Comparison of ENCODE assay signal across 32 cellular contexts in genomic region chr2:240517342-240517741, GRCh38.
"Had no signal": no experiment of that assay in that cellular context is flagged by ENCODE, and none has a peak within 500 bp of the region (broad histone marks: within the 10 kb centered on the region; RNA-seq: fewer than 3 reads in every experiment).

No MANE protein-coding gene starts in this region.

- H3K27ac ChIP-seq: ascending aorta, cardiac muscle cell, WERI-Rb-1 had no signal

- H3K4me3 ChIP-seq: ascending aorta, cardiac muscle cell had no signal

- ATAC-seq: activated CD4-positive, alpha-beta T cell treated with anti-CD3 and anti-CD28 coated beads for 36 hours; activated CD4-positive, CD25-positive, alpha-beta regulatory T cell treated with anti-CD3 and anti-CD28 coated beads, Interleukin-2, amount 50 U/mL, for 24 hours; activated CD8-positive, alpha-beta memory T cell treated with anti-CD3 and anti-CD28 coated beads, Interleukin-2, amount 10 ng/mL, durations not matched to agents 7 days and 5 days; activated CD8-positive, alpha-beta T cell treated with anti-CD3 and anti-CD28 coated beads, Interleukin-2, amount 10 ng/mL, durations not matched to agents 7 days and 5 days; activated naive CD8-positive, alpha-beta T cell treated with anti-CD3 and anti-CD28 coated beads, Interleukin-2, amount 50 U/mL, for 24 hours; WTC11 had no signal

- DNase-seq: activated CD4-positive, alpha-beta memory T cell treated with anti-CD3 and anti-CD28 coated beads, Interleukin-2, amount 10 ng/mL, durations not matched to agents 7 days and 5 days; activated CD4-positive, alpha-beta T cell treated with anti-CD3 and anti-CD28 coated beads for 1 hour; activated CD4-positive, alpha-beta T cell treated with anti-CD3 and anti-CD28 coated beads for 36 hours; activated CD4-positive, alpha-beta T cell treated with anti-CD3 and anti-CD28 coated beads for 48 hours; activated CD4-positive, alpha-beta T cell treated with anti-CD3 and anti-CD28 coated beads, Interleukin-2, amount 10 ng/mL, durations not matched to agents 7 days and 5 days; activated CD4-positive, alpha-beta T cell treated with anti-CD3 and anti-CD28 coated beads, Interleukin-2, amount 50 U/mL, for 48 hours; activated CD4-positive, CD25-positive, alpha-beta regulatory T cell; activated CD8-positive, alpha-beta memory T cell treated with anti-CD3 and anti-CD28 coated beads for 24 hours; activated CD8-positive, alpha-beta memory T cell treated with anti-CD3 and anti-CD28 coated beads, Interleukin-2, amount 50 U/mL, for 48 hours; activated CD8-positive, alpha-beta T cell treated with anti-CD3 and anti-CD28 coated beads, Interleukin-2, amount 10 ng/mL, durations not matched to agents 7 days and 5 days; activated effector memory CD4-positive, alpha-beta T cell treated with Interleukin-2 at 50 U/mL for 16 hours; activated gamma-delta T cell; activated naive CD4-positive, alpha-beta T cell treated with anti-CD3 and anti-CD28 coated beads for 36 hours; activated naive CD8-positive, alpha-beta T cell treated with anti-CD3 and anti-CD28 coated beads, Interleukin-2, amount 10 ng/mL, durations not matched to agents 7 days and 5 days; activated naive CD8-positive, alpha-beta T cell treated with anti-CD3 and anti-CD28 coated beads, Interleukin-2, amount 50 U/mL, for 24 hours; activated T-cell treated with anti-CD3 and anti-CD28 coated beads, Interleukin-2, amount 50 U/mL, for 24 hours; activated T-cell treated with anti-CD3 and anti-CD28 coated beads, Interleukin-2, amount 50 U/mL, for 48 hours; amygdala; anterior cingulate cortex; caudate nucleus; cerebellar nuclear complex; T-helper 1 cell; T-helper 2 cell; T-helper 9 cell; WERI-Rb-1 had no signal

- H3K9me3 ChIP-seq: ascending aorta had no signal

- H3K36me3 ChIP-seq: cardiac muscle cell, WERI-Rb-1 had no signal

- H3K27me3 ChIP-seq: ascending aorta had no signal

- FAIRE-seq: bronchial epithelial cell, TTC549 had no signal
